Comparison of ENCODE assay signal across 8 cellular contexts in the genomic region with DNA sequence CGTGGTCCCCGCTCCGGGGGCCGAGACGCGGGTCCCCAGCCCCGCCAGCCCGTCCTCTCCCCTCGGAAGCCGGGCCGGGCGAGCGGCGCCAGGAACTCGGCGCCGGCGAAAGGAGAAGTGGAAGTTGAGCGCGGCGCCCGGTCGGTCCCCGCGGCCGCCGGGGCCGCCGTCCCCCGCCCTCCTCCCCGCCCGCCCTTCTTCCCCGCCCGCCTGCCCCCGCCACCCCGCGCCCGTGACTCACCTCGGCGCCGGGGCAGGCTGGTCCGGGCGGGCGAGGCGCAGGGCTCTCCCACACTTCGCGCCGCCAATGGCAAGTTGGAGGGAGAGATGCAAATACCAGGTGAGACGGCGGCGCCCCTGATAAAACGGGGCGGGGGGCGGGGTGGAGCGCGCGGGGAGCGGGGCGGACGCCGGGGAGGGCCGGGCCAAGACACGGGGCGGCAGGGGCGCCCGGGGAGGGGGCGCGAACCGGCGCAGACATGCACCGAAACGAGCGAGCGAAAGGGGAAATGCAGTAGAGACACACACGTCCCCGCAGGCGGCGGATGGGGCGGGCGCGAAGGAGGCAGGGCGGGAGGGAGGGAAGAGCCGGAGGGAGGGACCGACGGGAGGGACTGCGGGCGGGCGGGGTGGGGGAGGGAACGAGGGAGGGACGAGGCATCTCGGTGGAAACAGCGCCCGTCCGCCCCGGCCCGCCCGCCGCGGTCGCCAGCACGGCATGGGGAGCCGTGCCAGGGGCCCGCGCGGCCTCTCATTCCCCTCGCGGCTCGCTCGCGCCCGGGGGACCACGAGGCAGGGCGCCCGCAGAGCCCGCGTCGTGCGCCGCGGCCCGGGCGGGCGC. TPM values are rescaled to one million over a fixed set of nuclear protein-coding genes. Genes with fewer than 3 reads are reported as not detected.
DNase-seq lines count a peak whose midpoint lies in the region; ATAC-seq and TF ChIP-seq lines count a peak whose summit lies in the region.

Gene ELF4 (minus strand): TSS at position 119 of the 841 bp plus-strand sequence. CDS start 29,167 bp downstream, outside the sequence.

- H3K27me3 Mint-ChIP-seq in activated B cell treated with CpG ODN at 0.5 μM for 24 hours = no peaks in the 10 kb centered on the region

- POLR2A ChIA-PET in activated B cell treated with CpG ODN at 0.5 μM for 24 hours (lab: Charles Lee) = interaction anchor here (1.0 to 3.4 kb wide), 6 partner anchors 18 to 55 kb away, joined by 3 to 37 read pairs (median 8); partner anchors contain the start of gene AIFM1

- H3K27ac Mint-ChIP-seq in activated B cell treated with CpG ODN at 0.5 μM for 24 hours = peak within 1 kb of the TSS; percentile 88

- peaks cover 40% of the 10 kb centered on the region for H3K4me1 Mint-ChIP-seq in activated B cell treated with CpG ODN at 0.5 μM for 24 hours

- peaks cover 0 to 2% of the 10 kb centered on the region in 2 donors for H3K4me1 ChIP-seq in lung (ENCODE audit: control insufficient read depth in 2 of 2, insufficient read depth in 2 of 2, low read length in 2 of 2)

- peaks cover 0 to 4% of the 10 kb centered on the region in 2 donors for H3K9me3 ChIP-seq in lung (ENCODE audit: control insufficient read depth in 2 of 2, insufficient read depth in 1 of 2, low read length in 1 of 2)

- no peaks in the 10 kb centered on the region for H3K36me3 ChIP-seq in lung (ENCODE audit: control insufficient read depth in 2 of 2, insufficient read depth in 2 of 2, low read length in 2 of 2)

- H3K9me3 Mint-ChIP-seq in activated B cell treated with CpG ODN at 0.5 μM for 24 hours = no peaks in the 10 kb centered on the region

- H3K4me3 ChIP-seq in coronary artery (peak within 1 kb of the TSS; percentile 86), lung (peak within 1 kb of the TSS; percentile 27)

- peak; percentile 19 for DNase-seq in DMS79 (lab: John Stamatoyannopoulos, UW)
- peak; percentile 54 for DNase-seq in NAMALWA (ENCODE audit: low spot score)
- DNase-seq in activated B cell treated with CpG ODN at 0.5 μM for 24 hours = peak; percentile 44
- DNase-seq in coronary artery (ENCODE audit: low spot score) = no peak
- DNase-seq in lung (ENCODE audit: low spot score) = no peak
- DNase-seq in stimulated activated naive CD4-positive, alpha-beta T cell treated with Interleukin-2 at 50 U/mL for 16 hours (lab: John Stamatoyannopoulos, UW) = peak; percentile 53
- DNase-seq in NCI-H2081 (lab: John Stamatoyannopoulos, UW) = no peak

- TF ChIP-seq CTCF in activated B cell treated with CpG ODN at 0.5 μM for 24 hours (IDR thresholded peaks at IDR 0.05) (no peak), coronary artery (IDR thresholded peaks at IDR 0.05) (no peak), lung (IDR thresholded peaks at IDR 0.05; ENCODE audit: control extremely low read depth, extremely low read depth) (no peak)

- 0 to 32% methylated on average over 3 to 123 of the region's 123 CpGs for WGBS in lung, 2 donors

- H3K27ac ChIP-seq in coronary artery (peak within 1 kb of the TSS; percentile 92 to 94), lung (ENCODE audit: low read depth in 1 of 2, low read length in 1 of 2) (peak within 1 kb of the TSS; percentile 79 to 86)

- CTCF ChIA-PET in activated B cell treated with CpG ODN at 0.5 μM for 24 hours (lab: Charles Lee) = interaction anchor here (0.7 to 4.0 kb wide), 3 partner anchors 9 to 30 kb away, joined by 3 to 28 read pairs (median 4); no protein-coding TSS in a partner anchor

- peak within 1 kb of the TSS; percentile 92 for H3K4me3 Mint-ChIP-seq in activated B cell treated with CpG ODN at 0.5 μM for 24 hours

- H3K36me3 Mint-ChIP-seq in activated B cell treated with CpG ODN at 0.5 μM for 24 hours (ENCODE audit: low read depth) = peaks cover 4% of the 10 kb centered on the region

- H3K27me3 ChIP-seq in lung (ENCODE audit: control insufficient read depth, insufficient read depth) = no peaks in the 10 kb centered on the region

- intact Hi-C loops in activated B cell treated with CpG ODN at 0.5 μM for 24 hours (cut with micrococcal nuclease) = no loop called here

- ATAC-seq in GM21515 (IDR thresholded peaks at IDR 0.05; ENCODE audit: unreplicated experiment) (peak; percentile 41), activated B cell treated with CpG ODN at 0.5 μM for 24 hours (ENCODE audit: low read depth) (peak; percentile 59), lung (ENCODE audit: insufficient read depth, low FRiP score) (peak; percentile 62)

RNA-seq across cellular contexts. Expression of gene ELF4, which starts in this region (rescaled TPM):
- total RNA-seq in activated B cell treated with CpG ODN at 0.5 μM for 24 hours (32.4 and 33.0 TPM in 2 replicates), lung (10 to 100 TPM; 12.6 to 20.2 TPM)
- polyA plus RNA-seq in lung = 10 to 100 TPM in 1 of 2 donors, 1 to 10 TPM in 1; 5.9 to 24.5 TPM

Comparison
In these comparisons a context has a peak if more than half of its experiments do, and no peak if none do; other contexts are left out.
1. DNase-seq: peak in DMS79 (single experiment), NAMALWA (single experiment), activated B cell treated with CpG ODN at 0.5 μM for 24 hours (single experiment) and stimulated activated naive CD4-positive, alpha-beta T cell treated with Interleukin-2 at 50 U/mL for 16 hours (single experiment); none in coronary artery (single experiment), lung (single experiment) and NCI-H2081 (0 of 2).
2. Peak in every context shown above with its lines, with median percentiles within 50 percentile points of each other: ATAC-seq.